ENCODE assay signal across 14 cellular contexts in genomic region chr7:139660317-139661042, GRCh38.
DNase-seq lines count a peak whose midpoint lies in the region; ATAC-seq and TF ChIP-seq lines count a peak whose summit lies in the region.
"Had no signal": no experiment of that assay in that cellular context is flagged by ENCODE, and none has a peak within 500 bp of the region (broad histone marks: within the 10 kb centered on the region; RNA-seq: fewer than 3 reads in every experiment).

No MANE protein-coding gene starts in this region.

- ATAC-seq in heart left ventricle (peak; percentile 10 to 58 (median 21)), HG03432 (IDR thresholded peaks at IDR 0.05; ENCODE audit: unreplicated experiment) (no peak), GM21576 (IDR thresholded peaks at IDR 0.05; ENCODE audit: unreplicated experiment) (no peak), HG03175 (IDR thresholded peaks at IDR 0.05; ENCODE audit: unreplicated experiment) (no peak)
- ATAC-seq: stimulated activated naive CD8-positive, alpha-beta T cell treated with anti-CD3 and anti-CD28 coated beads, Interleukin-15, Interleukin-2, amounts not matched to agents 100 U/mL and 50 U/mL, for 24 hours had no signal

- H3K4me3 ChIP-seq in heart left ventricle (no peak overlapping the region), epithelial cell of proximal tubule (ENCODE audit: low read depth, low read length) (no peak overlapping the region), mucosa of stomach (ENCODE audit: low read length) (no peak overlapping the region)
- H3K4me3 ChIP-seq: SK-N-MC had no signal

- no peak for TF ChIP-seq POLR2A in heart left ventricle (IDR thresholded peaks at IDR 0.05)

- H3K9ac ChIP-seq in mucosa of stomach (ENCODE audit: low read length), result peak overlapping the region; percentile 35

- TF ChIP-seq CTCF in heart left ventricle (IDR thresholded peaks at IDR 0.05) (no peak), epithelial cell of proximal tubule (conservative IDR thresholded peaks at IDR 0.05; ENCODE audit: low read depth, low read length) (no peak)

- peak overlapping the region in 11 of 12 donors; percentile 27 to 83 (median 60) for H3K27ac ChIP-seq in heart left ventricle
- H3K27ac ChIP-seq: SK-N-MC had no signal

- intact Hi-C loops in heart left ventricle (cut with DNase I) (no loop called here), cardiac septum (cut with DNase I) (no loop called here)

- no peaks in the 10 kb centered on the region for H3K36me3 ChIP-seq in heart left ventricle
- H3K36me3 ChIP-seq in mucosa of stomach (ENCODE audit: control insufficient read depth, insufficient read depth, low read length), result no peaks in the 10 kb centered on the region

- H3K4me1 ChIP-seq in heart left ventricle, result peaks cover 21 to 97% (median 72%) of the 10 kb centered on the region in 12 donors
- H3K4me1 ChIP-seq in mucosa of stomach (ENCODE audit: control insufficient read depth, insufficient read depth, low read length), result peaks cover 65% of the 10 kb centered on the region

- 46 to 65% (median 51%) methylated on average over 10 of the region's 10 CpGs for WGBS in heart left ventricle, 4 donors

- H3K27me3 ChIP-seq in heart left ventricle (no peaks in the 10 kb centered on the region), mucosa of stomach (ENCODE audit: control insufficient read depth, insufficient read depth, low read length) (no peaks in the 10 kb centered on the region)

- H3K9me3 ChIP-seq in heart left ventricle (no peaks in the 10 kb centered on the region), mucosa of stomach (ENCODE audit: control insufficient read depth, low read length) (no peaks in the 10 kb centered on the region)

- DNase-seq in heart left ventricle (no peak), cardiac septum (ENCODE audit: low spot score) (no peak), epithelial cell of proximal tubule (ENCODE audit: low read depth) (peak; percentile 48)
- no peak for DNase-seq in activated CD8-positive, alpha-beta memory T cell treated with anti-CD3 and anti-CD28 coated beads for 24 hours
- DNase-seq: activated CD4-positive, alpha-beta T cell treated with anti-CD3 and anti-CD28 coated beads, Interleukin-2, amount 50 U/mL, for 1 hour; GF-D8; GOT3; Karpas-422; stimulated activated naive CD8-positive, alpha-beta T cell treated with anti-CD3 and anti-CD28 coated beads, Interleukin-15, Interleukin-2, amounts not matched to agents 100 U/mL and 50 U/mL, for 24 hours had no signal

Comparison
In these comparisons a context has a peak if more than half of its experiments do, and no peak if none do; other contexts are left out.
1. ATAC-seq: peak in heart left ventricle (4 of 4); none in HG03432 (single experiment), GM21576 (single experiment) and HG03175 (single experiment).